ENCODE assay signal across 12 cellular contexts in the genomic region with DNA sequence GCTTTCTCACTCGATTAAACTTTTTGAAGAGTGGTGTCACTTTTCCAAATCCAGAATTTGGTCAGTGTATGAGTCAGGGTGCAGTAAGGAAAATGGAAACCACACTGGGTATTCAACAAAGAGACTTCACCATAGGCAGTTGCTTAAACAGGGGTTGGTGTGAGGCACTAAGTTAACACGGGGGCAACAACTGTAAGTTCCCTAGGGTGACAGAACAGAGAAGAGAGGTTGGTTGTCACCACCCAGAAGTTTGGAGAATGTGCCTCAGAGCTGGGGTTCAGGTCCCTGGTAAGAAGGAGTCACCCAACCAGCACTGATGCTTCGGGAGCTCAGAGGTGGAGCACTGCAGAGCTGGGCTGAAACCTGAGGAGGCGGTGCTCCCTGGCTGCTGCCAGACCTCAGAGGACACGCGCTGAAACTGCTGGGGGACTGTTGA.
DNase-seq lines count a peak whose midpoint lies in the region; ATAC-seq and TF ChIP-seq lines count a peak whose summit lies in the region.
"Had no signal": no experiment of that assay in that cellular context is flagged by ENCODE, and none has a peak within 500 bp of the region (broad histone marks: within the 10 kb centered on the region; RNA-seq: fewer than 3 reads in every experiment).

No MANE protein-coding gene starts in this region.

- CTCF ChIA-PET in SK-N-SH (lab: Yijun Ruan, JAX) (interaction anchor here (1.2 to 1.6 kb wide), 3 partner anchors 9 to 522 kb away, joined by 3 to 6 read pairs (median 3); no protein-coding TSS in a partner anchor), Panc1 (lab: Charles Lee) (no interaction called here)

- peaks cover 69% of the 10 kb centered on the region for H3K79me2 ChIP-seq in SK-N-SH (ENCODE audit: insufficient read depth)

- H3K4me1 ChIP-seq in SK-N-SH (ENCODE audit: control insufficient read depth in 1 of 2, insufficient read depth in 2 of 2, low read depth in 1 of 2, low read length in 1 of 2) (peaks cover 18 to 66% of the 10 kb centered on the region in 2 experiments), Panc1 (ENCODE audit: control insufficient read depth, insufficient read depth, low read length) (peaks cover 5% of the 10 kb centered on the region), gastrocnemius medialis (peaks cover 90 to 98% of the 10 kb centered on the region in 2 donors)

- H3K9me3 Mint-ChIP-seq in CD14-positive monocyte, result no peaks in the 10 kb centered on the region

- peaks cover 45% of the 10 kb centered on the region in 2 donors for H3K36me3 Mint-ChIP-seq in CD14-positive monocyte

- POLR2A ChIA-PET in SK-N-SH (lab: Yijun Ruan, JAX) (no interaction called here), Panc1 (lab: Charles Lee) (no interaction called here)

- TF ChIP-seq EP300 in SK-N-SH (IDR thresholded peaks at IDR 0.05; ENCODE audit: borderline replicate concordance in 1 of 2, low read depth in 1 of 2, low read length in 1 of 2), result no peak

- no peak overlapping the region for H3K4me2 ChIP-seq in SK-N-SH

- peaks cover 0 to 2% (median 0%) of the 10 kb centered on the region in 3 donors for H3K27me3 Mint-ChIP-seq in CD14-positive monocyte (ENCODE audit: low read depth in 3 of 3)

- no peak overlapping the region for H3K4me3 Mint-ChIP-seq in CD14-positive monocyte

- H3K9me3 ChIP-seq in SK-N-SH (no peaks in the 10 kb centered on the region), Panc1 (ENCODE audit: control insufficient read depth, insufficient read depth, low read depth, low read length) (no peaks in the 10 kb centered on the region), gastrocnemius medialis (no peaks in the 10 kb centered on the region)
- H3K9me3 ChIP-seq: heart right ventricle had no signal

- H4K20me1 ChIP-seq in SK-N-SH (ENCODE audit: insufficient read depth), result no peaks in the 10 kb centered on the region

- ATAC-seq in SK-N-SH treated with all-trans-retinoic acid at 6 μM for 48 hours (no peak), Panc1 (no peak), gastrocnemius medialis (peak; percentile 2 to 6)
- ATAC-seq: GM12878, heart right ventricle had no signal

- H3F3A ChIP-seq in SK-N-SH (replicated peaks; ENCODE audit: insufficient read depth), result peaks cover 40% of the 10 kb centered on the region

- H3K27me3 ChIP-seq in SK-N-SH (ENCODE audit: insufficient read depth) (no peaks in the 10 kb centered on the region), Panc1 (ENCODE audit: control insufficient read depth, insufficient read depth, low read length) (no peaks in the 10 kb centered on the region), gastrocnemius medialis (no peaks in the 10 kb centered on the region)
- H3K27me3 ChIP-seq: heart right ventricle had no signal

- WGBS in SK-N-SH (ENCODE audit: low lambda C conversion rate), result 85% methylated on average over 4 of the region's 6 CpGs

- H3K4me1 Mint-ChIP-seq in CD14-positive monocyte, result peaks cover 8% of the 10 kb centered on the region

- H3K36me3 ChIP-seq in SK-N-SH (replicated peaks in 1 of 2; ENCODE audit: control insufficient read depth in 1 of 2, insufficient read depth in 2 of 2, low read length in 1 of 2), result peaks cover 71 to 72% of the 10 kb centered on the region in 2 experiments
- H3K36me3 ChIP-seq in Panc1 (ENCODE audit: control insufficient read depth, insufficient read depth, low read length), result peaks cover 3% of the 10 kb centered on the region
- H3K36me3 ChIP-seq in gastrocnemius medialis, result peaks cover 13 to 75% of the 10 kb centered on the region in 2 donors

- no peak for DNase-seq in SK-N-SH
- DNase-seq in Panc1 (ENCODE audit: low read depth, low spot score), result no peak
- peak; percentile 63 for DNase-seq in astrocyte of the hippocampus (ENCODE audit: low read depth, low spot score)
- DNase-seq in gastrocnemius medialis, result peak; percentile 52 to 73
- DNase-seq in CD14-positive monocyte (ENCODE audit: low spot score), result no peak
- DNase-seq in erythroblast (lab: John Stamatoyannopoulos, UW), result no peak
- no peak for DNase-seq in NCI-H82 (lab: John Stamatoyannopoulos, UW)
- DNase-seq: heart right ventricle, SHP77 treated with DMSO at 0.1 percent for 48 hours had no signal

- TF ChIP-seq POLR2A in gastrocnemius medialis (IDR thresholded peaks at IDR 0.05) (peak in 1 of 2 donors; percentile 43), erythroblast (IDR thresholded peaks at IDR 0.05; ENCODE audit: low read length) (no peak)

- H3K9ac ChIP-seq in SK-N-SH, result no peak overlapping the region

- in situ Hi-C loops in Panc1 (cut with HindIII; ENCODE audit: low pct_unique_long_range_greater_than_20kb, low sequenced_read_pairs), result no loop called here
- in situ Hi-C loops in gastrocnemius medialis (cut with MboI; ENCODE audit: low sequenced_read_pairs in 4 of 4), result loop anchor here in 2 of 4 donors (25.0 kb wide), 3 partner anchors 1135 to 1640 kb away; a partner anchor contains a TSS

- BruUV-seq in Panc1 (replicated peaks; lab: Mats Ljungman, UMichigan), result no TSS peak

- TF ChIP-seq RAD21 in SK-N-SH (IDR thresholded peaks at IDR 0.05; ENCODE audit: low read length), result no peak

- peak overlapping the region in 1 of 2 experiments; percentile 71; a peak in 1 of 4 replicates for H3K27ac ChIP-seq in SK-N-SH (ENCODE audit: low read depth in 2 of 2, low read length in 1 of 2)
- 0 out of 2 replicates have a peak overlapping the region, but pooled peaks have one; percentile 8 for H3K27ac ChIP-seq in Panc1 (ENCODE audit: low read length)
- H3K27ac ChIP-seq in gastrocnemius medialis, result peak overlapping the region; percentile 95 to 99 (median 96)

- no peak overlapping the region for H2AFZ ChIP-seq in SK-N-SH (ENCODE audit: low read depth)

- no peaks in the 10 kb centered on the region for H3K9me2 ChIP-seq in SK-N-SH

- TF ChIP-seq CTCF in SK-N-SH (IDR thresholded peaks at IDR 0.05) (no peak), Panc1 (IDR thresholded peaks at IDR 0.05) (no peak), gastrocnemius medialis (IDR thresholded peaks at IDR 0.05 in 4 of 5, conservative IDR thresholded peaks at IDR 0.05 in 1 of 5) (no peak), CD14-positive monocyte (IDR thresholded peaks at IDR 0.05) (no peak)

- H3K4me3 ChIP-seq in SK-N-SH (ENCODE audit: low read depth in 2 of 2, low read length in 1 of 2), result no peak overlapping the region
- no peak overlapping the region for H3K4me3 ChIP-seq in Panc1 (ENCODE audit: low read depth in 2 of 2, low read length in 2 of 2)
- peak overlapping the region in 2 of 4 donors; percentile 3 to 31 for H3K4me3 ChIP-seq in gastrocnemius medialis
- H3K4me3 ChIP-seq: coronary artery, GM12878, heart right ventricle had no signal

- no peak overlapping the region for H3K27ac Mint-ChIP-seq in CD14-positive monocyte

- intact Hi-C loops in Panc1 (cut with micrococcal nuclease; ENCODE audit: unreplicated experiment) (no loop called here), gastrocnemius medialis (cut with DNase I; ENCODE audit: low total_unique reads) (loop anchor here (10.0 kb wide), 1 partner anchor 907 kb away; no protein-coding TSS in a partner anchor), CD14-positive monocyte (cut with micrococcal nuclease) (loop anchor here in 1 of 2 donors (10.0 kb wide), 1 partner anchor 857 kb away; no protein-coding TSS in a partner anchor)

TF ChIP-seq in SK-N-SH, 30 proteins besides CTCF, POLR2A, EP300 and RAD21 (continues in another document):
- TF ChIP-seq JUND (IDR thresholded peaks at IDR 0.05), result peak; percentile 38; the same call in 1 of the 2 replicates
- no peak for TF ChIP-seq GABPA (IDR thresholded peaks at IDR 0.05; ENCODE audit: low read depth)
- TF ChIP-seq MEF2A (IDR thresholded peaks at IDR 0.05; ENCODE audit: borderline replicate concordance, low read depth), result peak; percentile 78
- TF ChIP-seq SIN3A (IDR thresholded peaks at IDR 0.05; ENCODE audit: borderline replicate concordance, low read depth, low read length), result no peak
- TF ChIP-seq, protein P1, sequence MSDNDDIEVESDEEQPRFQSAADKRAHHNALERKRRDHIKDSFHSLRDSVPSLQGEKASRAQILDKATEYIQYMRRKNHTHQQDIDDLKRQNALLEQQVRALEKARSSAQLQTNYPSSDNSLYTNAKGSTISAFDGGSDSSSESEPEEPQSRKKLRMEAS (IDR thresholded peaks at IDR 0.05; ENCODE audit: low read depth), result no peak
- TF ChIP-seq EZH2phosphoT487 (IDR thresholded peaks at IDR 0.05; ENCODE audit: borderline replicate concordance, low read depth), result no peak
- no peak for TF ChIP-seq NRF1 (IDR thresholded peaks at IDR 0.05; ENCODE audit: low read depth, low read length)
- TF ChIP-seq RFX5 (IDR thresholded peaks at IDR 0.05; ENCODE audit: low read length), result no peak

TF ChIP-seq in SK-N-SH treated with all-trans-retinoic acid at 6 μM for 48 hours, 23 proteins besides CTCF, POLR2A, EP300 and RAD21:
- TF ChIP-seq GLIS3 (CRISPR knock-in tag; IDR thresholded peaks at IDR 0.05) (no peak), ZFP30 (CRISPR knock-in tag; IDR thresholded peaks at IDR 0.05) (no peak), TCF4 (CRISPR knock-in tag; IDR thresholded peaks at IDR 0.05; ENCODE audit: borderline replicate concordance) (no peak), ZFP3 (CRISPR knock-in tag; IDR thresholded peaks at IDR 0.05) (no peak), ZNF8 (CRISPR knock-in tag; IDR thresholded peaks at IDR 0.05) (no peak), PPARA (CRISPR knock-in tag; IDR thresholded peaks at IDR 0.05; ENCODE audit: borderline replicate concordance) (no peak)
- TF ChIP-seq, protein P2, sequence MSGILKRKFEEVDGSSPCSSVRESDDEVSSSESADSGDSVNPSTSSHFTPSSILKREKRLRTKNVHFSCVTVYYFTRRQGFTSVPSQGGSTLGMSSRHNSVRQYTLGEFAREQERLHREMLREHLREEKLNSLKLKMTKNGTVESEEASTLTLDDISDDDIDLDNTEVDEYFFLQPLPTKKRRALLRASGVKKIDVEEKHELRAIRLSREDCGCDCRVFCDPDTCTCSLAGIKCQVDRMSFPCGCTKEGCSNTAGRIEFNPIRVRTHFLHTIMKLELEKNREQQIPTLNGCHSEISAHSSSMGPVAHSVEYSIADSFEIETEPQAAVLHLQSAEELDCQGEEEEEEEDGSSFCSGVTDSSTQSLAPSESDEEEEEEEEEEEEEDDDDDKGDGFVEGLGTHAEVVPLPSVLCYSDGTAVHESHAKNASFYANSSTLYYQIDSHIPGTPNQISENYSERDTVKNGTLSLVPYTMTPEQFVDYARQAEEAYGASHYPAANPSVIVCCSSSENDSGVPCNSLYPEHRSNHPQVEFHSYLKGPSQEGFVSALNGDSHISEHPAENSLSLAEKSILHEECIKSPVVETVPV (CRISPR knock-in tag; IDR thresholded peaks at IDR 0.05), result no peak

Comparison
In these comparisons a context has a peak if more than half of its experiments do, and no peak if none do; other contexts are left out.
1. DNase-seq: peak in astrocyte of the hippocampus (single experiment) and gastrocnemius medialis (2 of 2); none in SK-N-SH (single experiment), Panc1 (single experiment), CD14-positive monocyte (single experiment), erythroblast (0 of 2) and NCI-H82 (single experiment).
2. ATAC-seq: peak in gastrocnemius medialis (2 of 2); none in SK-N-SH treated with all-trans-retinoic acid at 6 μM for 48 hours (single experiment) and Panc1 (single experiment).